In genomic region chr20:15224199-15224598, GRCh38 we compare ENCODE assay signal across 8 cellular contexts.
"Had no signal": no experiment of that assay in that cellular context is flagged by ENCODE, and none has a peak within 500 bp of the region (broad histone marks: within the 10 kb centered on the region; RNA-seq: fewer than 3 reads in every experiment).

No MANE protein-coding gene starts in this region.

- H3K9ac ChIP-seq: GM23248 had no signal

- DNase-seq: GM23248, GOT3, H7, HFFc6, IMR-90 had no signal

- H3K4me3 Mint-ChIP-seq: HFFc6 had no signal

- H3K36me3 ChIP-seq: HAP-1 had no signal

- H2AFZ ChIP-seq: GM23248 had no signal

- H3K27ac ChIP-seq: GM23248 had no signal

- H3K27ac Mint-ChIP-seq: HFFc6 had no signal

- H3K4me3 ChIP-seq: GM23248, HAP-1, K562 had no signal

- H3K9me3 ChIP-seq: HAP-1 had no signal

- ATAC-seq: HCT116, K562 had no signal

- H3K4me1 ChIP-seq: HAP-1 had no signal
